25 cellular contexts compared by ENCODE assay signal in genomic region chr9:19113964-19114679, GRCh38. TPM values are rescaled to one million over a fixed set of nuclear protein-coding genes. Genes with fewer than 3 reads are reported as not detected.
DNase-seq lines count a peak whose midpoint lies in the region; ATAC-seq, FAIRE-seq and TF ChIP-seq lines count a peak whose summit lies in the region.
"Had no signal": no experiment of that assay in that cellular context is flagged by ENCODE, and none has a peak within 500 bp of the region (broad histone marks: within the 10 kb centered on the region; RNA-seq: fewer than 3 reads in every experiment).

No MANE protein-coding gene starts in this region.

- BruUV-seq in HepG2 (replicated peaks; lab: Mats Ljungman, UMichigan) = no TSS peak

- no peak overlapping the region for H3K4me3 Mint-ChIP-seq in T-helper 2 cell treated with Interferon-gamma antibody and Interleukin-4, amounts not matched to agents 5 μg/mL and 100 μg/mL, for 36 hours
- H3K4me3 Mint-ChIP-seq in WTC11 = no peak overlapping the region
- no peak overlapping the region for H3K4me3 Mint-ChIP-seq in activated T-helper 1 cell treated with anti-CD3 and anti-CD28 coated beads, Interleukin-12 subunit alpha, Interleukin-12 subunit beta, Interleukin-2, Interleukin-4 antibody, amounts not matched to agents 30 ng/mL and 10 ng/mL and 1 ng/mL, durations not matched to agents 14 hours and 24 hours and 36 hours
- H3K4me3 Mint-ChIP-seq: activated CD4-positive, alpha-beta memory T cell treated with anti-CD3 and anti-CD28 coated beads, Interleukin-2, amount 10 ng/mL, durations not matched to agents 7 days and 5 days; CD4-positive, alpha-beta T cell had no signal

- no peak for TF ChIP-seq RAD21 in HepG2 (CRISPR knock-in tag; IDR thresholded peaks at IDR 0.05)

- no peak overlapping the region for H3K9ac ChIP-seq in HepG2 (ENCODE audit: insufficient read depth, low read depth, low read length)
- H3K9ac ChIP-seq: KMS-11 had no signal

- no peak for DNase-seq in T-helper 2 cell treated with Interferon-gamma antibody and Interleukin-4, amounts not matched to agents 5 μg/mL and 100 μg/mL, for 36 hours (ENCODE audit: low spot score)
- no peak for DNase-seq in T-helper 2 cell
- DNase-seq in WTC11 (ENCODE audit: low spot score) = no peak
- DNase-seq in HepG2 (ENCODE audit: low spot score) = no peak
- no peak for DNase-seq in islet precursor cell
- no peak for DNase-seq in activated T-helper 1 cell treated with anti-CD3 and anti-CD28 coated beads, Interleukin-12 subunit alpha, Interleukin-12 subunit beta, Interleukin-2, Interleukin-4 antibody, amounts not matched to agents 30 ng/mL and 10 ng/mL and 1 ng/mL, durations not matched to agents 14 hours and 24 hours and 36 hours (ENCODE audit: low spot score)
- DNase-seq: activated CD4-positive, alpha-beta memory T cell treated with anti-CD3 and anti-CD28 coated beads, Interleukin-2, amount 10 ng/mL, durations not matched to agents 7 days and 5 days; CD4-positive, alpha-beta T cell; central memory CD4-positive, alpha-beta T cell; DMS79 treated with DMSO at 0.1 percent for 48 hours; effector CD8-positive, alpha-beta T cell; foreskin melanocyte; GOT3; NCI-H187; NCI-H524; PC-9; stimulated activated CD4-positive, alpha-beta T cell treated with anti-CD3 and anti-CD28 coated beads, Interleukin-4, amount 100 ng/mL, for 24 hours; tibial artery had no signal

- ATAC-seq in WTC11 (no peak), HepG2 (peak; percentile 46), esophagus mucosa (no peak), GM19324 (IDR thresholded peaks at IDR 0.05; ENCODE audit: low FRiP score, unreplicated experiment) (no peak)

- H3K36me3 ChIP-seq in HepG2 (replicated peaks in 1 of 2; ENCODE audit: control insufficient read depth in 1 of 2, insufficient read depth in 2 of 2, low read length in 2 of 2) = peaks cover 10 to 37% of the 10 kb centered on the region in 2 experiments

- H3K27me3 Mint-ChIP-seq in T-helper 2 cell treated with Interferon-gamma antibody and Interleukin-4, amounts not matched to agents 5 μg/mL and 100 μg/mL, for 36 hours (ENCODE audit: low read depth) = no peaks in the 10 kb centered on the region
- H3K27me3 Mint-ChIP-seq in WTC11 (ENCODE audit: low read depth) = no peaks in the 10 kb centered on the region
- no peaks in the 10 kb centered on the region for H3K27me3 Mint-ChIP-seq in activated T-helper 1 cell treated with anti-CD3 and anti-CD28 coated beads, Interleukin-12 subunit alpha, Interleukin-12 subunit beta, Interleukin-2, Interleukin-4 antibody, amounts not matched to agents 30 ng/mL and 10 ng/mL and 1 ng/mL, durations not matched to agents 14 hours and 24 hours and 36 hours (ENCODE audit: insufficient read depth)
- H3K27me3 Mint-ChIP-seq: activated CD4-positive, alpha-beta memory T cell treated with anti-CD3 and anti-CD28 coated beads, Interleukin-2, amount 10 ng/mL, durations not matched to agents 7 days and 5 days; CD4-positive, alpha-beta T cell had no signal

- FAIRE-seq in HepG2 (lab: Jason Lieb, UNC) = no peak
- FAIRE-seq: A204.1, TTC549 had no signal

- intact Hi-C loops in HepG2 (cut with micrococcal nuclease; ENCODE audit: unreplicated experiment) = no loop called here
- intact Hi-C loops in activated T-helper 1 cell treated with anti-CD3 and anti-CD28 coated beads, Interleukin-12 subunit alpha, Interleukin-12 subunit beta, Interleukin-2, Interleukin-4 antibody, amounts not matched to agents 30 ng/mL and 10 ng/mL and 1 ng/mL, durations not matched to agents 14 hours and 24 hours and 36 hours (cut with micrococcal nuclease) = no loop called here

- TF ChIP-seq CTCF in WTC11 (IDR thresholded peaks at IDR 0.05) = no peak
- TF ChIP-seq CTCF in HepG2 (CRISPR knock-in tag; IDR thresholded peaks at IDR 0.05) = no peak

- CTCF ChIA-PET in WTC11 (lab: Charles Lee) (interaction anchor here (0.7 to 2.5 kb wide), 3 partner anchors 60 to 351 kb away, joined by 3 to 11 read pairs (median 8); no protein-coding TSS in a partner anchor), HepG2 (lab: Yijun Ruan, JAX; ENCODE audit: low intra/inter-chr PET ratio, low total read pairs) (no interaction called here)

- peaks cover 26% of the 10 kb centered on the region for H4K20me1 ChIP-seq in HepG2 (ENCODE audit: insufficient read depth, low read length)

- peaks cover 4% of the 10 kb centered on the region for H3K4me1 Mint-ChIP-seq in T-helper 2 cell treated with Interferon-gamma antibody and Interleukin-4, amounts not matched to agents 5 μg/mL and 100 μg/mL, for 36 hours (ENCODE audit: low read depth)
- H3K4me1 Mint-ChIP-seq in WTC11 = peaks cover 13% of the 10 kb centered on the region
- H3K4me1 Mint-ChIP-seq in activated T-helper 1 cell treated with anti-CD3 and anti-CD28 coated beads, Interleukin-12 subunit alpha, Interleukin-12 subunit beta, Interleukin-2, Interleukin-4 antibody, amounts not matched to agents 30 ng/mL and 10 ng/mL and 1 ng/mL, durations not matched to agents 14 hours and 24 hours and 36 hours (ENCODE audit: low read depth) = no peaks in the 10 kb centered on the region

- no peaks in the 10 kb centered on the region for H3K27me3 ChIP-seq in HepG2 (ENCODE audit: control insufficient read depth in 1 of 2, insufficient read depth in 2 of 2, low read length in 2 of 2)
- H3K27me3 ChIP-seq: tibial artery had no signal

- POLR2A ChIA-PET in WTC11 (lab: Charles Lee) = interaction anchor here (1.0 to 1.1 kb wide), 2 partner anchors 14 to 65 kb away, joined by 4 to 6 read pairs; partner anchors contain the start of gene RRAGA
- POLR2A ChIA-PET in HepG2 (lab: Yijun Ruan, JAX) = interaction anchor here (0.6 to 2.6 kb wide), 11 partner anchors 10 to 84 kb away, joined by 3 to 11 read pairs (median 4); no protein-coding TSS in a partner anchor

- TF ChIP-seq EP300 in HepG2 (IDR thresholded peaks at IDR 0.05; ENCODE audit: low read depth in 2 of 2, low read length in 2 of 2) (no peak), HepG2 (CRISPR knock-in tag; IDR thresholded peaks at IDR 0.05; ENCODE audit: borderline replicate concordance) (no peak)

- H3K27ac Mint-ChIP-seq in T-helper 2 cell treated with Interferon-gamma antibody and Interleukin-4, amounts not matched to agents 5 μg/mL and 100 μg/mL, for 36 hours = peak overlapping the region; percentile 26
- H3K27ac Mint-ChIP-seq in WTC11 = peak overlapping the region; percentile 74
- no peak overlapping the region for H3K27ac Mint-ChIP-seq in activated T-helper 1 cell treated with anti-CD3 and anti-CD28 coated beads, Interleukin-12 subunit alpha, Interleukin-12 subunit beta, Interleukin-2, Interleukin-4 antibody, amounts not matched to agents 30 ng/mL and 10 ng/mL and 1 ng/mL, durations not matched to agents 14 hours and 24 hours and 36 hours
- H3K27ac Mint-ChIP-seq: activated CD4-positive, alpha-beta memory T cell treated with anti-CD3 and anti-CD28 coated beads, Interleukin-2, amount 10 ng/mL, durations not matched to agents 7 days and 5 days; activated T-helper 2 cell treated with anti-CD3 and anti-CD28 coated beads, Interferon-gamma antibody, Interleukin-2, Interleukin-4, amounts not matched to agents 10 μg/mL and 5 μg/mL and 100 μg/mL, durations not matched to agents 14 hours and 24 hours and 36 hours; CD4-positive, alpha-beta T cell had no signal

- H3K9me3 Mint-ChIP-seq in T-helper 2 cell treated with Interferon-gamma antibody and Interleukin-4, amounts not matched to agents 5 μg/mL and 100 μg/mL, for 36 hours = no peaks in the 10 kb centered on the region
- H3K9me3 Mint-ChIP-seq in WTC11 = no peaks in the 10 kb centered on the region
- no peaks in the 10 kb centered on the region for H3K9me3 Mint-ChIP-seq in activated T-helper 1 cell treated with anti-CD3 and anti-CD28 coated beads, Interleukin-12 subunit alpha, Interleukin-12 subunit beta, Interleukin-2, Interleukin-4 antibody, amounts not matched to agents 30 ng/mL and 10 ng/mL and 1 ng/mL, durations not matched to agents 14 hours and 24 hours and 36 hours
- H3K9me3 Mint-ChIP-seq: activated CD4-positive, alpha-beta memory T cell treated with anti-CD3 and anti-CD28 coated beads, Interleukin-2, amount 10 ng/mL, durations not matched to agents 7 days and 5 days; activated T-helper 2 cell treated with anti-CD3 and anti-CD28 coated beads, Interferon-gamma antibody, Interleukin-2, Interleukin-4, amounts not matched to agents 10 μg/mL and 5 μg/mL and 100 μg/mL, durations not matched to agents 14 hours and 24 hours and 36 hours; CD4-positive, alpha-beta T cell had no signal

- in situ Hi-C loops in HepG2 (cut with HindIII; ENCODE audit: extremely low pct_ligation_motif_present, low pct_unique_long_range_greater_than_20kb) = no loop called here

- H3K4me1 ChIP-seq in HepG2 (ENCODE audit: insufficient read depth, low read length) = peaks cover 66% of the 10 kb centered on the region
- H3K4me1 ChIP-seq: tibial artery had no signal

- peak overlapping the region; percentile 55 for H3K27ac ChIP-seq in HepG2 (ENCODE audit: extremely low read length, insufficient read depth, low read length)
- H3K27ac ChIP-seq: KMS-11, PC-9, SK-N-MC, tibial artery had no signal

- 56% methylated on average over 12 of the region's 12 CpGs for WGBS in HepG2 (ENCODE audit: low lambda C conversion rate)

- peak; percentile 29 to 31; a peak in 2 of 4 replicates for TF ChIP-seq POLR2A in HepG2 (IDR thresholded peaks at IDR 0.05; ENCODE audit: insufficient read depth in 1 of 2, low read depth in 2 of 2, low read length in 2 of 2)

- no peak overlapping the region for H2AFZ ChIP-seq in HepG2 (ENCODE audit: low read length)
- H2AFZ ChIP-seq: PC-9 had no signal

- peaks cover 3% of the 10 kb centered on the region for H3K79me2 ChIP-seq in HepG2 (ENCODE audit: insufficient read depth, low read length)

- no peaks in the 10 kb centered on the region for H3K9me3 ChIP-seq in HepG2 (ENCODE audit: low read length)
- H3K9me3 ChIP-seq: tibial artery had no signal

- peaks cover 42% of the 10 kb centered on the region for H3K36me3 Mint-ChIP-seq in T-helper 2 cell treated with Interferon-gamma antibody and Interleukin-4, amounts not matched to agents 5 μg/mL and 100 μg/mL, for 36 hours (ENCODE audit: low read depth)
- H3K36me3 Mint-ChIP-seq in WTC11 = peaks cover 35% of the 10 kb centered on the region
- H3K36me3 Mint-ChIP-seq in activated T-helper 1 cell treated with anti-CD3 and anti-CD28 coated beads, Interleukin-12 subunit alpha, Interleukin-12 subunit beta, Interleukin-2, Interleukin-4 antibody, amounts not matched to agents 30 ng/mL and 10 ng/mL and 1 ng/mL, durations not matched to agents 14 hours and 24 hours and 36 hours (ENCODE audit: low read depth) = peaks cover 36% of the 10 kb centered on the region

- no peak overlapping the region for H3K4me2 ChIP-seq in HepG2 (ENCODE audit: low read depth, low read length)
- H3K4me2 ChIP-seq: KMS-11, PC-9 had no signal

- H3K4me3 ChIP-seq in HepG2 (replicated peaks in 1 of 3; ENCODE audit: insufficient read depth in 1 of 3, low read depth in 2 of 3, low read length in 3 of 3) = no peak overlapping the region
- H3K4me3 ChIP-seq: PC-9, SK-N-MC, tibial artery had no signal

RNA-seq across cellular contexts. Expression of gene HAUS6, which starts 11.4 kb away (rescaled TPM):
- total RNA-seq in WTC11 (2021) = 37.9 to 43.3 TPM (median 39.8 TPM) in 3 replicates
- total RNA-seq in HepG2 (2016; rRNA removed; fragmentation: Illumina TruSeq; extraction: Trizol) = 31.1 and 51.3 TPM in 2 replicates
- 8.8 and 9.4 TPM in 2 replicates for total RNA-seq in HepG2 (2016; cell fraction: cytosol; rRNA removed; fragmentation: Illumina TruSeq; extraction: Trizol; ENCODE audit: low read depth)
- total RNA-seq in HepG2 (2016; cell fraction: insoluble cytoplasmic fraction; rRNA removed; fragmentation: Illumina TruSeq; extraction: Trizol) = 28.3 and 49.0 TPM in 2 replicates
- total RNA-seq in HepG2 (2016; cell fraction: membrane; rRNA removed; fragmentation: Illumina TruSeq; extraction: Trizol) = 13.2 and 16.4 TPM in 2 replicates
- total RNA-seq in HepG2 (2016; cell fraction: nucleus; rRNA removed; fragmentation: Illumina TruSeq; extraction: Trizol) = 28.7 and 30.6 TPM in 2 replicates
- polyA plus RNA-seq in HepG2 (2011; rRNA removed) = 6.2 and 9.8 TPM in 2 replicates
- 3.9 and 4.5 TPM in 2 replicates for polyA plus RNA-seq in HepG2 (2011; cell fraction: cytosol; rRNA removed)
- 5.5 and 6.2 TPM in 2 replicates for polyA plus RNA-seq in HepG2 (2011; cell fraction: nucleus; rRNA removed)
- polyA plus RNA-seq in HepG2 (2012) = 8.1 and 13.3 TPM in 2 replicates
- polyA plus RNA-seq in HepG2 (2016; cell fraction: cytosol; fragmentation: Illumina TruSeq; extraction: Trizol; ENCODE audit: low read depth) = 0.77 and 1.1 TPM in 2 replicates
- 25.0 and 27.9 TPM in 2 replicates for polyA plus RNA-seq in HepG2 (2016; cell fraction: insoluble cytoplasmic fraction; fragmentation: Illumina TruSeq; extraction: Trizol; ENCODE audit: low read depth)
- 3.1 and 3.4 TPM in 2 replicates for polyA plus RNA-seq in HepG2 (2016; cell fraction: membrane; fragmentation: Illumina TruSeq; extraction: Trizol; ENCODE audit: low read depth)
- polyA plus RNA-seq in HepG2 (2016; cell fraction: nucleus; fragmentation: Illumina TruSeq; extraction: Trizol; ENCODE audit: insufficient read depth, low read depth) = 36.4 and 41.0 TPM in 2 replicates
- 10.4 and 16.3 TPM in 2 replicates for polyA minus RNA-seq in HepG2 (2011; rRNA and poly(A)+ RNA removed; ENCODE audit: low replicate concordance)
- polyA minus RNA-seq in HepG2 (2011; cell fraction: cytosol; rRNA and poly(A)+ RNA removed) = 9.9 and 12.0 TPM in 2 replicates
- polyA minus RNA-seq in HepG2 (2011; cell fraction: nucleus; rRNA and poly(A)+ RNA removed) = 21.0 and 21.8 TPM in 2 replicates
- total RNA-seq in esophagus mucosa = 5.6 TPM
- total RNA-seq in activated T-helper 1 cell treated with anti-CD3 and anti-CD28 coated beads, Interleukin-12 subunit alpha, Interleukin-12 subunit beta, Interleukin-2, Interleukin-4 antibody, amounts not matched to agents 30 ng/mL and 10 ng/mL and 1 ng/mL, durations not matched to agents 14 hours and 24 hours and 36 hours = 31.8 and 31.9 TPM in 2 replicates

RNA-seq across cellular contexts. Expression of gene PLIN2, which starts 13.2 kb away (rescaled TPM):
- total RNA-seq in WTC11 (2021) (19.9 to 24.9 TPM (median 23.0 TPM) in 3 replicates), HepG2 (2016; rRNA removed; fragmentation: Illumina TruSeq; extraction: Trizol) (173 and 246 TPM in 2 replicates), esophagus mucosa (19.1 TPM)
- total RNA-seq in HepG2 (2016; cell fraction: cytosol; rRNA removed; fragmentation: Illumina TruSeq; extraction: Trizol; ENCODE audit: low read depth) = 50.1 and 56.5 TPM in 2 replicates
- total RNA-seq in HepG2 (2016; cell fraction: insoluble cytoplasmic fraction; rRNA removed; fragmentation: Illumina TruSeq; extraction: Trizol) = 166 and 239 TPM in 2 replicates
- 84.9 and 96.5 TPM in 2 replicates for total RNA-seq in HepG2 (2016; cell fraction: membrane; rRNA removed; fragmentation: Illumina TruSeq; extraction: Trizol)
- total RNA-seq in HepG2 (2016; cell fraction: nucleus; rRNA removed; fragmentation: Illumina TruSeq; extraction: Trizol) = 91.2 and 93.1 TPM in 2 replicates
- polyA plus RNA-seq in HepG2 (2011; rRNA removed) = 822 and 951 TPM in 2 replicates
- 1,188 and 1,378 TPM in 2 replicates for polyA plus RNA-seq in HepG2 (2011; cell fraction: cytosol; rRNA removed)
- 444 and 605 TPM in 2 replicates for polyA plus RNA-seq in HepG2 (2011; cell fraction: nucleus; rRNA removed)
- polyA plus RNA-seq in HepG2 (2012) = 656 and 669 TPM in 2 replicates
- polyA plus RNA-seq in HepG2 (2016; cell fraction: cytosol; fragmentation: Illumina TruSeq; extraction: Trizol; ENCODE audit: low read depth) = 43.1 and 46.9 TPM in 2 replicates
- 237 and 238 TPM in 2 replicates for polyA plus RNA-seq in HepG2 (2016; cell fraction: insoluble cytoplasmic fraction; fragmentation: Illumina TruSeq; extraction: Trizol; ENCODE audit: low read depth)
- 58.7 and 59.1 TPM in 2 replicates for polyA plus RNA-seq in HepG2 (2016; cell fraction: membrane; fragmentation: Illumina TruSeq; extraction: Trizol; ENCODE audit: low read depth)
- 110 and 124 TPM in 2 replicates for polyA plus RNA-seq in HepG2 (2016; cell fraction: nucleus; fragmentation: Illumina TruSeq; extraction: Trizol; ENCODE audit: insufficient read depth, low read depth)
- 19.7 and 3,602 TPM in 2 replicates for polyA minus RNA-seq in HepG2 (2011; rRNA and poly(A)+ RNA removed; ENCODE audit: low replicate concordance)
- 634 and 723 TPM in 2 replicates for polyA minus RNA-seq in HepG2 (2011; cell fraction: cytosol; rRNA and poly(A)+ RNA removed)
- 230 and 413 TPM in 2 replicates for polyA minus RNA-seq in HepG2 (2011; cell fraction: nucleus; rRNA and poly(A)+ RNA removed)
- total RNA-seq in activated T-helper 1 cell treated with anti-CD3 and anti-CD28 coated beads, Interleukin-12 subunit alpha, Interleukin-12 subunit beta, Interleukin-2, Interleukin-4 antibody, amounts not matched to agents 30 ng/mL and 10 ng/mL and 1 ng/mL, durations not matched to agents 14 hours and 24 hours and 36 hours = 53.3 and 57.2 TPM in 2 replicates
